ENCODE assay signal across 1 cellular context in the genomic region with DNA sequence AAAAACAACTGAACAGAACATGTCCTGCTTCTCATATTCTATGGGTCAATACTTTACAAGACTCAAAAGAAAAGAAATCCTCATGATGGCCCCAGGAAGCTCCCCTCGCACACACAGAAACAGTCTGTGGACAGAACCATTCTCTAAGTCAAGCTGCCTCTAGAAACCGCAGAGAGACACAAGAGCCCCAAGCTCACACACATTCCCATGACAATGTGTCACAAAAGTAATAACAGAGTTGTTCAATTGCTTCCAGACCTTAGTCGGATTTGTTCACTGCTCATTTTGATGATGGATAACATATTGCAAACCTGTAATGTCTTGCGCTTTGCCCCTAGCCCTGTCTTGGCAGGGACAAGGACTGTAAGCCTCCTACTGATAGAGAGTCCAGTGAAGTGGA.
TF ChIP-seq lines count a peak whose summit lies in the region.

No MANE protein-coding gene starts in this region.

TF ChIP-seq in IMR-90, 13 proteins besides CTCF, POLR2A, EP300 and RAD21 (continued from another document):
- no peak for TF ChIP-seq USF2 (IDR thresholded peaks at IDR 0.05; ENCODE audit: low read depth, low read length)
- TF ChIP-seq MXI1 (IDR thresholded peaks at IDR 0.05; ENCODE audit: borderline replicate concordance, low read depth, low read length) = no peak
- no peak for TF ChIP-seq FOS (IDR thresholded peaks at IDR 0.05; ENCODE audit: low read depth, low read length)
- TF ChIP-seq SMC3 (IDR thresholded peaks at IDR 0.05; ENCODE audit: low read depth, low read length) = no peak
- no peak for TF ChIP-seq MAZ (IDR thresholded peaks at IDR 0.05; ENCODE audit: borderline replicate concordance, low read depth, low read length)
- TF ChIP-seq CEBPB (IDR thresholded peaks at IDR 0.05; ENCODE audit: low read depth, low read length) = no peak
